19 cellular contexts compared by ENCODE assay signal in genomic region chr9:98175762-98176161, GRCh38. TPM values are rescaled to one million over a fixed set of nuclear protein-coding genes. Genes with fewer than 3 reads are reported as not detected.
DNase-seq lines count a peak whose midpoint lies in the region; ATAC-seq, FAIRE-seq and TF ChIP-seq lines count a peak whose summit lies in the region.
"Had no signal": no experiment of that assay in that cellular context is flagged by ENCODE, and none has a peak within 500 bp of the region (broad histone marks: within the 10 kb centered on the region; RNA-seq: fewer than 3 reads in every experiment).

No MANE protein-coding gene starts in this region.

- H3K4me1 Mint-ChIP-seq in CD4-positive, alpha-beta memory T cell, result peaks cover 20 to 55% (median 30%) of the 10 kb centered on the region in 4 donors
- H3K4me1 Mint-ChIP-seq in WTC11, result peaks cover 61% of the 10 kb centered on the region
- peaks cover 31 to 71% (median 52%) of the 10 kb centered on the region in 4 donors for H3K4me1 Mint-ChIP-seq in naive thymus-derived CD8-positive, alpha-beta T cell

- no peaks in the 10 kb centered on the region for H3K27me3 Mint-ChIP-seq in CD4-positive, alpha-beta memory T cell
- no peaks in the 10 kb centered on the region for H3K27me3 Mint-ChIP-seq in WTC11 (ENCODE audit: low read depth)
- no peaks in the 10 kb centered on the region for H3K27me3 Mint-ChIP-seq in naive thymus-derived CD8-positive, alpha-beta T cell

- no peak overlapping the region for H3K4me3 Mint-ChIP-seq in CD4-positive, alpha-beta memory T cell
- H3K4me3 Mint-ChIP-seq in WTC11, result no peak overlapping the region
- no peak overlapping the region for H3K4me3 Mint-ChIP-seq in naive thymus-derived CD8-positive, alpha-beta T cell

- no peak for DNase-seq in CD4-positive, alpha-beta memory T cell
- DNase-seq in WTC11 (ENCODE audit: low spot score) (no peak), small intestine (no peak)
- DNase-seq in naive thymus-derived CD8-positive, alpha-beta T cell, result peak in 1 of 10 donors; percentile 15
- no peak for DNase-seq in stimulated activated CD4-positive, alpha-beta T cell treated with anti-CD3 and anti-CD28 coated beads, Interleukin-2, amount 100 ng/mL, for 24 hours
- DNase-seq: AML-193, MM.1S, NCI-H1694, NCI-H2081, NCI-H2227 treated with DMSO at 0.1 percent for 48 hours, NCI-H526 treated with DMSO at 0.1 percent for 48 hours, RPMI8226, SHP77 had no signal

- no peak for TF ChIP-seq CTCF in WTC11 (IDR thresholded peaks at IDR 0.05)

- no peak overlapping the region for H3K27ac ChIP-seq in CD4-positive, alpha-beta memory T cell (ENCODE audit: low read depth, low read length)
- peak overlapping the region; percentile 82 to 90 for H3K27ac ChIP-seq in small intestine (ENCODE audit: low read depth in 1 of 2, low read length in 1 of 2)
- H3K27ac ChIP-seq: A549; BLaER1 treated with 17β-estradiol and CSF1 and Interleukin-3, amounts not matched to agents 10 nM and 100 nM had no signal

- peak overlapping the region in 4 of 7 donors; percentile 22 to 84 (median 56) for H3K27ac Mint-ChIP-seq in CD4-positive, alpha-beta memory T cell
- 0 out of 2 replicates have a peak overlapping the region, but pooled peaks have one; percentile 30 for H3K27ac Mint-ChIP-seq in WTC11
- peak overlapping the region in 6 of 10 donors; percentile 50 to 90 (median 70) for H3K27ac Mint-ChIP-seq in naive thymus-derived CD8-positive, alpha-beta T cell

- H3K27me3 ChIP-seq in CD4-positive, alpha-beta memory T cell (ENCODE audit: insufficient read depth, low read length), result no peaks in the 10 kb centered on the region
- H3K27me3 ChIP-seq in small intestine (ENCODE audit: control insufficient read depth in 2 of 2, insufficient read depth in 2 of 2, low read length in 2 of 2), result no peaks in the 10 kb centered on the region
- H3K27me3 ChIP-seq: BLaER1 treated with 17β-estradiol and CSF1 and Interleukin-3, amounts not matched to agents 10 nM and 100 nM had no signal

- CTCF ChIA-PET in CD4-positive, alpha-beta memory T cell (lab: Charles Lee; ENCODE audit: partially characterized antibody), result no interaction called here
- CTCF ChIA-PET in WTC11 (lab: Charles Lee), result interaction anchor here (1.1 to 1.4 kb wide), 2 partner anchors 12 to 18 kb away, joined by 3 read pairs; no protein-coding TSS in a partner anchor

- POLR2A ChIA-PET in CD4-positive, alpha-beta memory T cell (lab: Charles Lee; ENCODE audit: partially characterized antibody), result no interaction called here
- POLR2A ChIA-PET in WTC11 (lab: Charles Lee), result interaction anchor here (0.6 kb wide), 1 partner anchor 11 kb away, joined by 7 read pairs; no protein-coding TSS in a partner anchor
- POLR2A ChIA-PET in naive thymus-derived CD8-positive, alpha-beta T cell (lab: Charles Lee), result no interaction called here

- intact Hi-C loops in CD4-positive, alpha-beta memory T cell (cut with micrococcal nuclease), result no loop called here

- no peak overlapping the region for H3K4me3 ChIP-seq in CD4-positive, alpha-beta memory T cell (ENCODE audit: low read length in 2 of 2)
- H3K4me3 ChIP-seq in small intestine (ENCODE audit: low read depth in 1 of 2, low read length in 2 of 2), result no peak overlapping the region
- H3K4me3 ChIP-seq: A549; BLaER1 treated with 17β-estradiol and CSF1 and Interleukin-3, amounts not matched to agents 10 nM and 100 nM had no signal

- no peak for ATAC-seq in WTC11
- ATAC-seq in naive thymus-derived CD8-positive, alpha-beta T cell, result no peak
- ATAC-seq in HG03280 (IDR thresholded peaks at IDR 0.05; ENCODE audit: unreplicated experiment), result no peak
- ATAC-seq in HG03469 (IDR thresholded peaks at IDR 0.05; ENCODE audit: unreplicated experiment), result no peak
- ATAC-seq: A549 had no signal

- no peaks in the 10 kb centered on the region for H3K9me3 Mint-ChIP-seq in CD4-positive, alpha-beta memory T cell
- no peaks in the 10 kb centered on the region for H3K9me3 Mint-ChIP-seq in WTC11
- no peaks in the 10 kb centered on the region for H3K9me3 Mint-ChIP-seq in naive thymus-derived CD8-positive, alpha-beta T cell

- no peaks in the 10 kb centered on the region for H3K36me3 ChIP-seq in CD4-positive, alpha-beta memory T cell (ENCODE audit: insufficient read depth, low read length)
- H3K36me3 ChIP-seq in small intestine (ENCODE audit: control insufficient read depth in 2 of 2, insufficient read depth in 2 of 2, low read length in 2 of 2), result no peaks in the 10 kb centered on the region
- H3K36me3 ChIP-seq: BLaER1 treated with 17β-estradiol and CSF1 and Interleukin-3, amounts not matched to agents 10 nM and 100 nM had no signal

- peaks cover 11% of the 10 kb centered on the region for H3K4me1 ChIP-seq in CD4-positive, alpha-beta memory T cell (ENCODE audit: insufficient read depth, low read length)
- H3K4me1 ChIP-seq in small intestine (ENCODE audit: control insufficient read depth in 2 of 2, insufficient read depth in 1 of 2, low read depth in 1 of 2, low read length in 1 of 2), result peaks cover 9 to 38% of the 10 kb centered on the region in 2 donors

- no peak for FAIRE-seq in small intestine (lab: Jason Lieb, UNC)
- FAIRE-seq: A549, G401.6, H54 had no signal

- WGBS in small intestine, 3 donors, result 54 to 76% (median 70%) methylated on average over 3 of the region's 3 CpGs

- H3K36me3 Mint-ChIP-seq in CD4-positive, alpha-beta memory T cell, result no peaks in the 10 kb centered on the region
- no peaks in the 10 kb centered on the region for H3K36me3 Mint-ChIP-seq in WTC11
- H3K36me3 Mint-ChIP-seq in naive thymus-derived CD8-positive, alpha-beta T cell, result peaks cover 0 to 5% (median 2%) of the 10 kb centered on the region in 3 donors

- H3K9me3 ChIP-seq in CD4-positive, alpha-beta memory T cell (ENCODE audit: control insufficient read depth in 1 of 2, low read length in 2 of 2), result no peaks in the 10 kb centered on the region
- H3K9me3 ChIP-seq in small intestine (ENCODE audit: control insufficient read depth, low read depth), result no peaks in the 10 kb centered on the region
- H3K9me3 ChIP-seq: A549; BLaER1 treated with 17β-estradiol and CSF1 and Interleukin-3, amounts not matched to agents 10 nM and 100 nM had no signal

TF ChIP-seq in WTC11, 78 proteins besides CTCF, POLR2A, EP300 and RAD21:
- TF ChIP-seq NFE2L1 (CRISPR knock-in tag; IDR thresholded peaks at IDR 0.05) (no peak), ATF3 (CRISPR knock-in tag; conservative IDR thresholded peaks at IDR 0.05) (no peak)

RNA-seq across cellular contexts. Expression of gene CORO2A, which starts 16.7 kb away (rescaled TPM):
- 1 to 10 TPM; 8.3 to 8.6 TPM for total RNA-seq in CD4-positive, alpha-beta memory T cell
- 10 to 100 TPM in 1 of 2 donors, 1 to 10 TPM in 1; 4.4 to 11.9 TPM for polyA plus RNA-seq in CD4-positive, alpha-beta memory T cell
- 32.5 to 37.0 TPM (median 35.9 TPM) in 3 replicates for total RNA-seq in WTC11 (2021)
- total RNA-seq in naive thymus-derived CD8-positive, alpha-beta T cell, result 10 to 100 TPM in 1 of 2 experiments, 1 to 10 TPM in 1; 10.0 to 10.8 TPM
- polyA plus RNA-seq in naive thymus-derived CD8-positive, alpha-beta T cell, result 10 to 100 TPM in 1 of 3 donors, 1 to 10 TPM in 2; 5.2 to 11.7 (median 9.5) TPM
- 10 to 100 TPM; 35.1 to 57.0 (median 45.3) TPM for polyA plus RNA-seq in small intestine

RNA-seq across cellular contexts. Expression of gene TRIM14, which starts 56.7 kb away (rescaled TPM):
- 10 to 100 TPM; 86.1 to 86.2 TPM for total RNA-seq in CD4-positive, alpha-beta memory T cell
- polyA plus RNA-seq in CD4-positive, alpha-beta memory T cell, result 10 to 100 TPM; 41.4 to 84.7 TPM
- total RNA-seq in WTC11 (2021), result 11.9 to 18.4 TPM (median 18.2 TPM) in 3 replicates
- total RNA-seq in naive thymus-derived CD8-positive, alpha-beta T cell, result 10 to 100 TPM; 76.9 to 78.1 TPM
- polyA plus RNA-seq in naive thymus-derived CD8-positive, alpha-beta T cell, result 10 to 100 TPM; 48.7 to 84.0 (median 68.4) TPM
- polyA plus RNA-seq in small intestine, result 10 to 100 TPM; 20.5 to 35.2 (median 30.6) TPM
